23 cellular contexts compared by ENCODE assay signal in the genomic region with DNA sequence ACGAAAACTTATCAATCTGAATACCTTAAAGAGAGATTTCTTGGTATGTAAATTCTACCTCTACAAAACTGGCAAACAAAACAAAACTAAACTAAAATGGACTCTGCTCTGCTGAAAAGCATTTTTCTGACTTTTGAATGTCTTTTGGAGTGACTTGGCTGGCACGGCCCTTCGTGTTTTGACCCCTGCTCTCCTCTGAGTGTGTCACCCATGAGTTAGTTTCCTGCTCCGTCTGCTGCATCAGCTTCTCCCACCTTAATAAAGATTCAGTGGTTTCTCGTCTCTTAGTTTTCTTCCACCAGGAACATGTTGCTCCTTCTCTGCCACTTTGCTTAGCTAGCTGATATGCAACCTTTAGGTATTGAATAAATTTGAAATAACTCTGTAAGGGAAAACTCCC.
"Had no signal": no experiment of that assay in that cellular context is flagged by ENCODE, and none has a peak within 500 bp of the region (broad histone marks: within the 10 kb centered on the region; RNA-seq: fewer than 3 reads in every experiment).

No MANE protein-coding gene starts in this region.

- H3K9me3 ChIP-seq: body of pancreas, colonic mucosa, prostate gland, transverse colon, uterus had no signal

- H3K27me3 Mint-ChIP-seq: activated CD4-positive, alpha-beta memory T cell treated with anti-CD3 and anti-CD28 coated beads, Interleukin-2, amount 10 ng/mL, durations not matched to agents 7 days and 5 days; activated CD8-positive, alpha-beta memory T cell treated with anti-CD3 and anti-CD28 coated beads, Interleukin-2, amount 10 ng/mL, durations not matched to agents 7 days and 5 days; activated naive CD8-positive, alpha-beta T cell treated with anti-CD3 and anti-CD28 coated beads for 36 hours; memory B cell; naive B cell; stimulated activated naive CD8-positive, alpha-beta T cell treated with anti-CD3 and anti-CD28 coated beads, Interleukin-15, Interleukin-2, amounts not matched to agents 100 ng/mL and 50 ng/mL, for 24 hours had no signal

- H3K4me3 ChIP-seq: body of pancreas, colonic mucosa, mucosa of descending colon, neural progenitor cell, prostate gland, skin epidermis, transverse colon, uterus had no signal

- H3K9me3 Mint-ChIP-seq: activated naive CD8-positive, alpha-beta T cell treated with anti-CD3 and anti-CD28 coated beads for 36 hours; memory B cell; neural progenitor cell; WTC11 had no signal

- H3K4me3 Mint-ChIP-seq: activated CD4-positive, alpha-beta memory T cell treated with anti-CD3 and anti-CD28 coated beads, Interleukin-2, amount 10 ng/mL, durations not matched to agents 7 days and 5 days; activated CD8-positive, alpha-beta memory T cell treated with anti-CD3 and anti-CD28 coated beads, Interleukin-2, amount 10 ng/mL, durations not matched to agents 7 days and 5 days; activated naive CD8-positive, alpha-beta T cell treated with anti-CD3 and anti-CD28 coated beads for 36 hours; memory B cell; naive B cell; neural progenitor cell; stimulated activated naive CD8-positive, alpha-beta T cell treated with anti-CD3 and anti-CD28 coated beads, Interleukin-15, Interleukin-2, amounts not matched to agents 100 ng/mL and 50 ng/mL, for 24 hours; T-helper 2 cell treated with Interferon-gamma antibody and Interleukin-4, amounts not matched to agents 5 μg/mL and 100 μg/mL, for 36 hours; WTC11 had no signal

- H3K27ac Mint-ChIP-seq: activated CD4-positive, alpha-beta memory T cell treated with anti-CD3 and anti-CD28 coated beads, Interleukin-2, amount 10 ng/mL, durations not matched to agents 7 days and 5 days; activated CD8-positive, alpha-beta memory T cell treated with anti-CD3 and anti-CD28 coated beads, Interleukin-2, amount 10 ng/mL, durations not matched to agents 7 days and 5 days; activated naive CD8-positive, alpha-beta T cell treated with anti-CD3 and anti-CD28 coated beads for 36 hours; memory B cell; neural progenitor cell; stimulated activated naive CD8-positive, alpha-beta T cell treated with anti-CD3 and anti-CD28 coated beads, Interleukin-15, Interleukin-2, amounts not matched to agents 100 ng/mL and 50 ng/mL, for 24 hours; T-helper 2 cell treated with Interferon-gamma antibody and Interleukin-4, amounts not matched to agents 5 μg/mL and 100 μg/mL, for 36 hours; WTC11 had no signal

- H3K4me1 Mint-ChIP-seq: activated CD4-positive, alpha-beta memory T cell treated with anti-CD3 and anti-CD28 coated beads, Interleukin-2, amount 10 ng/mL, durations not matched to agents 7 days and 5 days; activated CD8-positive, alpha-beta memory T cell treated with anti-CD3 and anti-CD28 coated beads, Interleukin-2, amount 10 ng/mL, durations not matched to agents 7 days and 5 days; activated naive CD8-positive, alpha-beta T cell treated with anti-CD3 and anti-CD28 coated beads for 36 hours had no signal

- H3K9ac ChIP-seq: neural progenitor cell had no signal

- H3K27ac ChIP-seq: body of pancreas, colonic mucosa, neural progenitor cell, prostate gland, skin epidermis, transverse colon, uterus had no signal

- H3K36me3 Mint-ChIP-seq: activated CD8-positive, alpha-beta memory T cell treated with anti-CD3 and anti-CD28 coated beads, Interleukin-2, amount 10 ng/mL, durations not matched to agents 7 days and 5 days; activated naive CD8-positive, alpha-beta T cell treated with anti-CD3 and anti-CD28 coated beads for 36 hours; memory B cell; naive B cell; neural progenitor cell; WTC11 had no signal

- DNase-seq: activated CD4-positive, alpha-beta memory T cell treated with anti-CD3 and anti-CD28 coated beads, Interleukin-2, amount 10 ng/mL, durations not matched to agents 7 days and 5 days; activated CD4-positive, alpha-beta T cell treated with anti-CD3 and anti-CD28 coated beads for 4 hours; activated CD8-positive, alpha-beta memory T cell treated with anti-CD3 and anti-CD28 coated beads, Interleukin-2, amount 10 ng/mL, durations not matched to agents 7 days and 5 days; activated naive CD4-positive, alpha-beta T cell; activated naive CD8-positive, alpha-beta T cell treated with anti-CD3 and anti-CD28 coated beads for 36 hours; amniotic stem cell; body of pancreas; central memory CD4-positive, alpha-beta T cell; colonic mucosa; erythroblast; left ventricle myocardium superior; mucosa of descending colon; naive B cell; right cardiac atrium; transverse colon; uterus had no signal

- H3K36me3 ChIP-seq: colonic mucosa, neural progenitor cell, prostate gland, transverse colon, uterus had no signal
